In the genomic region with DNA sequence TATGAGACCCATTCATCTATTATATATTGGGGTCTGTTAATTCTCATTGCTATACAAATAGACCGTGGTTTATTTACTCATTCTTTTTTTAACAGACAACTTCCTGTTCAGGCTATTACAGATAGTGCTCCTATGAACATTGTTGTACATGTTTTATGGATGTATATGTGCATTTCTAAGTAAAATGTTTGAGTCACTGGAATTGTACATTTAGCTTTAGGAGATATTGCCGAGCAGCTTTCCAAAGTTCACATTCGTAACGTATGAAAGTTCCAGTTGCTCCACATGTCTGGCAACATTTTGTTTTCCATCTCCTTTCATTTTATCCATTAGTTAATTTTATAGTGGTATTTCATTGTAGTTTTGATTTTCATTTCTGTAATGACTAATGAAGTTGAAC, we compare ENCODE assay signal across 26 cellular contexts. TPM values are rescaled to one million over a fixed set of nuclear protein-coding genes. Genes with fewer than 3 reads are reported as not detected.
"Had no signal": no experiment of that assay in that cellular context is flagged by ENCODE, and none has a peak within 500 bp of the region (broad histone marks: within the 10 kb centered on the region; RNA-seq: fewer than 3 reads in every experiment).

No MANE protein-coding gene starts in this region.

- H3K27ac Mint-ChIP-seq: naive thymus-derived CD8-positive, alpha-beta T cell had no signal

- H3K4me3 Mint-ChIP-seq: naive thymus-derived CD8-positive, alpha-beta T cell had no signal

- H2AFZ ChIP-seq: hepatocyte had no signal

- H3K36me3 ChIP-seq: esophagus squamous epithelium, gastroesophageal sphincter, neutrophil, right atrium auricular region, stomach, thoracic aorta, transverse colon had no signal

- H3K4me1 ChIP-seq: esophagus squamous epithelium, gastroesophageal sphincter, right atrium auricular region, stomach had no signal

- H3K27ac ChIP-seq: esophagus squamous epithelium, gastroesophageal sphincter, hepatocyte, neutrophil, right atrium auricular region, stomach, thoracic aorta, transverse colon had no signal

- H3K27me3 ChIP-seq: hepatocyte, neutrophil, right atrium auricular region, transverse colon had no signal

- H3K9me3 Mint-ChIP-seq: naive thymus-derived CD8-positive, alpha-beta T cell had no signal

- ATAC-seq: gastroesophageal sphincter; left cardiac atrium; naive thymus-derived CD8-positive, alpha-beta T cell had no signal

- H3K36me3 Mint-ChIP-seq: naive thymus-derived CD8-positive, alpha-beta T cell had no signal

- H3K4me2 ChIP-seq: hepatocyte had no signal

- DNase-seq: effector memory CD4-positive, alpha-beta T cell; esophagus squamous epithelium; foreskin fibroblast; glutamatergic neuron; kidney; left cardiac atrium; naive thymus-derived CD8-positive, alpha-beta T cell; small intestine; stimulated activated CD4-positive, alpha-beta T cell treated with anti-CD3 and anti-CD28 coated beads, Interleukin-12 subunit alpha, Interleukin-12 subunit beta, amount 100 ng/mL, for 4 hours; stimulated activated naive CD4-positive, alpha-beta T cell; stomach; substantia nigra; transverse colon had no signal

- H3K79me2 ChIP-seq: hepatocyte had no signal

- H3K4me3 ChIP-seq: esophagus squamous epithelium, gastroesophageal sphincter, hepatocyte, right atrium auricular region, stomach, thoracic aorta, transverse colon had no signal

- H3K9me3 ChIP-seq: esophagus squamous epithelium, gastroesophageal sphincter, neutrophil, right atrium auricular region, stomach, thoracic aorta, transverse colon had no signal

RNA-seq across cellular contexts. Expression of gene SLC17A2, which starts 19.1 kb away (rescaled TPM):
- total RNA-seq: epithelial cell of proximal tubule; esophagus squamous epithelium; gastroesophageal sphincter; left cardiac atrium; lung microvascular endothelial cell; mesenteric fat pad; mononuclear cell; naive thymus-derived CD8-positive, alpha-beta T cell; osteocyte; posterior vena cava; right atrium auricular region; stomach; thoracic aorta; transverse colon; ureter had no signal
- polyA plus RNA-seq: naive thymus-derived CD8-positive, alpha-beta T cell; neural cell; small intestine; stomach had no signal

RNA-seq across cellular contexts. Expression of gene SLC17A3, which starts 37.3 kb away (rescaled TPM):
- total RNA-seq: epithelial cell of proximal tubule; esophagus squamous epithelium; gastroesophageal sphincter; left cardiac atrium; lung microvascular endothelial cell; mesenteric fat pad; naive thymus-derived CD8-positive, alpha-beta T cell; osteocyte; posterior vena cava; right atrium auricular region; stomach; transverse colon; ureter had no signal
- polyA plus RNA-seq: neural cell, stomach had no signal

RNA-seq across cellular contexts. Expression of gene TRIM38, which starts 51.2 kb away (rescaled TPM):
- polyA plus RNA-seq: neural cell had no signal
